ENCODE assay signal across 25 cellular contexts in the genomic region with DNA sequence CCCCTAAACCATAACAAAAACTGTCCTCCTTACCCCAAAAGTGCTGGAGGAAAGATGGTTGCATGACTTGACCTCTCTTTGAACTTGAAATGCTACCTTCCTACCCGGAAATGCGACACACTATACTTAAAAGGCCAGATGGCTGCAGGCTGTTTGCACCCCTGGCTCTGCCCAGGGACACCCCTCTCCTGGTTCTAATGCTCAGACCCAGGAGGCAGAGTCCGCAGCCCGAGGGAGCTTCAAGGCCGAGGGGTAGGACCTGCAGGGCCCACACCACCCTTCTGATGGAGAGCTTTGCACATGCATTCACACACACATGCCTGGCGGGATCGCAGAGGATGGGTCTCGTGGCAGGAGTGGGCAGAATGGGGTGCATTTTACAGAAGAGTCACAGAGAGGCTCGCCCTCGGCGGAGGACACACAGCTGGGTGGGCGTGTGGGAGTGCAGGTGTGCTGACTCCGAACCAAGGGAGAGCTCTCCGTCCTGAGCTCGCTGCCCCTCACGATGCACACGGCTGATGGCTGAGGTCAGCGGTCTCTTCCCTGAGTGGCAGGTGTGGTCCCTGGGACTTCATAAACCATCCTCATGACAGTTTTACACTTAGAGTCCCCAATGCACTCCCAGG.
DNase-seq lines count a peak whose midpoint lies in the region; ATAC-seq, FAIRE-seq and TF ChIP-seq lines count a peak whose summit lies in the region.
"Had no signal": no experiment of that assay in that cellular context is flagged by ENCODE, and none has a peak within 500 bp of the region (broad histone marks: within the 10 kb centered on the region; RNA-seq: fewer than 3 reads in every experiment).

No MANE protein-coding gene starts in this region.

- H3K4me1 ChIP-seq in H1 (replicated peaks in 1 of 4; ENCODE audit: control insufficient read depth in 3 of 4, insufficient read depth in 4 of 4, low read length in 3 of 4) (peaks cover 0 to 36% (median 26%) of the 10 kb centered on the region in 4 experiments; a peak in 6 of 7 replicates), neuronal stem cell (ENCODE audit: control insufficient read depth in 2 of 2, insufficient read depth in 1 of 2, low read depth in 1 of 2, low read length in 2 of 2) (peaks cover 4 to 20% of the 10 kb centered on the region in 2 donors)

- H2BK12ac ChIP-seq in H1 (ENCODE audit: low read depth, low read length) (peak overlapping the region; percentile 39; the same call in 1 of the 2 replicates), neuronal stem cell (ENCODE audit: low read length) (no peak overlapping the region)

- H3K4ac ChIP-seq in H1 (replicated peaks; ENCODE audit: insufficient read length, low read depth, low read length) (no peak overlapping the region), neuronal stem cell (ENCODE audit: low read length) (no peak overlapping the region)

- no peak overlapping the region for H3K23ac ChIP-seq in H1 (ENCODE audit: insufficient read length)
- H3K23ac ChIP-seq in neuronal stem cell (ENCODE audit: low read depth, low read length, poor library complexity): peak overlapping the region; percentile 1

- no peak for TF ChIP-seq RAD21 in H1 (IDR thresholded peaks at IDR 0.05 in 1 of 2, conservative IDR thresholded peaks at IDR 0.05 in 1 of 2; ENCODE audit: low read depth in 2 of 2, low read length in 2 of 2)

- CTCF ChIA-PET in HEK293T (lab: Yijun Ruan, JAX): no interaction called here
- CTCF ChIA-PET in H1 (lab: Charles Lee; ENCODE audit: partially characterized antibody): interaction anchor here (1.1 to 4.8 kb wide), 10 partner anchors 12 to 102 kb away, joined by 3 to 25 read pairs (median 4); no protein-coding TSS in a partner anchor

- H4K8ac ChIP-seq in H1 (ENCODE audit: extremely low read depth, insufficient read depth, low read length): no peak overlapping the region
- H4K8ac ChIP-seq in neuronal stem cell (ENCODE audit: low read depth, low read length): no peak overlapping the region

- H3K27ac Mint-ChIP-seq in activated naive CD4-positive, alpha-beta T cell treated with anti-CD3 and anti-CD28 coated beads, Interleukin-2, amount 50 U/mL, for 24 hours: no peak overlapping the region
- H3K27ac Mint-ChIP-seq in activated naive CD4-positive, alpha-beta T cell treated with anti-CD3 and anti-CD28 coated beads, Interleukin-2, amount 50 U/mL, for 72 hours: peak overlapping the region in 1 of 2 donors; percentile 12

- H3K4me2 ChIP-seq in H1 (ENCODE audit: insufficient read depth in 1 of 2, low read depth in 2 of 2, low read length in 2 of 2) (no peak overlapping the region), neuronal stem cell (ENCODE audit: insufficient read depth, low read length, poor library complexity, severe bottlenecking) (no peak overlapping the region)

- H3K79me1 ChIP-seq in H1 (ENCODE audit: low read depth, low read length): no peaks in the 10 kb centered on the region
- H3K79me1 ChIP-seq in neuronal stem cell (ENCODE audit: low read depth, low read length): no peaks in the 10 kb centered on the region

- no peak for TF ChIP-seq CTCF in H1 (IDR thresholded peaks at IDR 0.05; ENCODE audit: control extremely low read depth in 1 of 3, insufficient read depth in 1 of 3, low read depth in 1 of 3, low read length in 3 of 3)
- TF ChIP-seq CTCF in D721Med (IDR thresholded peaks at IDR 0.05; ENCODE audit: insufficient read depth, missing control alignments): no peak

- no peak overlapping the region; the same call in 1 of the 2 replicates for H2AK5ac ChIP-seq in H1 (ENCODE audit: low read depth, low read length)
- H2AK5ac ChIP-seq in neuronal stem cell (ENCODE audit: low read depth, low read length): no peak overlapping the region

- no peak overlapping the region for H3K56ac ChIP-seq in H1 (replicated peaks; ENCODE audit: insufficient read length, low read depth, low read length)

- H2BK15ac ChIP-seq in H1 (ENCODE audit: low read length): no peak overlapping the region
- no peak overlapping the region for H2BK15ac ChIP-seq in neuronal stem cell (ENCODE audit: low read length)

- no peaks in the 10 kb centered on the region for H3K23me2 ChIP-seq in H1 (ENCODE audit: low read depth, low read length)

- no peak overlapping the region for H3K27ac ChIP-seq in H1 (ENCODE audit: low read depth, low read length)
- no peak overlapping the region for H3K27ac ChIP-seq in neuronal stem cell (replicated peaks; ENCODE audit: low read length)
- H3K27ac ChIP-seq: psoas muscle had no signal

- no peak for TF ChIP-seq EP300 in H1 (IDR thresholded peaks at IDR 0.05; ENCODE audit: borderline replicate concordance in 1 of 2, low read depth in 2 of 2, low read length in 2 of 2)

- WGBS in H1 (ENCODE audit: extremely low coverage in 1 of 2, insufficient coverage in 1 of 2, insufficient read length in 1 of 2, insufficient replicate concordance in 2 of 2, low coverage in 1 of 2, low lambda C conversion rate in 2 of 2, missing lambda C conversion rate in 1 of 2), 2 experiments: 86% methylated on average over 17 of the region's 18 CpGs; no CpG with 5 or more reads in 1 of the 2 experiments
- WGBS in neuronal stem cell (ENCODE audit: extremely low coverage in 2 of 2, insufficient read length in 2 of 2, insufficient replicate concordance in 1 of 2), 2 donors: no CpG with 5 or more reads among the region's 18 CpGs

- H4K91ac ChIP-seq in H1 (replicated peaks; ENCODE audit: insufficient read length, low read length) (no peak overlapping the region), neuronal stem cell (ENCODE audit: low read depth, low read length, poor library complexity) (no peak overlapping the region)

- H3K27me3 Mint-ChIP-seq in activated naive CD4-positive, alpha-beta T cell treated with anti-CD3 and anti-CD28 coated beads, Interleukin-2, amount 50 U/mL, for 24 hours: peaks cover 2% of the 10 kb centered on the region

- no peaks in the 10 kb centered on the region for H3K9me3 Mint-ChIP-seq in activated naive CD4-positive, alpha-beta T cell treated with anti-CD3 and anti-CD28 coated beads, Interleukin-2, amount 50 U/mL, for 24 hours
- no peaks in the 10 kb centered on the region for H3K9me3 Mint-ChIP-seq in activated naive CD4-positive, alpha-beta T cell treated with anti-CD3 and anti-CD28 coated beads, Interleukin-2, amount 50 U/mL, for 72 hours
- H3K9me3 Mint-ChIP-seq: T-cell had no signal

- TF ChIP-seq POLR2A in H1 (IDR thresholded peaks at IDR 0.05; ENCODE audit: control extremely low read depth in 1 of 2, low read depth in 2 of 2, low read length in 2 of 2): no peak

- no peak for FAIRE-seq in H1 (lab: Jason Lieb, UNC)
- FAIRE-seq in D721Med (lab: Jason Lieb, UNC): no peak
- FAIRE-seq: frontal cortex, K562, keratinocyte had no signal

- no peak for ATAC-seq in activated naive CD4-positive, alpha-beta T cell treated with anti-CD3 and anti-CD28 coated beads, Interleukin-2, amount 50 U/mL, for 72 hours
- ATAC-seq: K562, PC-3, psoas muscle, T-cell had no signal

- no peak overlapping the region for H3K18ac ChIP-seq in H1 (ENCODE audit: extremely low read depth, low read length)
- H3K18ac ChIP-seq in neuronal stem cell (ENCODE audit: low read length): no peak overlapping the region

- no peaks in the 10 kb centered on the region for H3K36me3 Mint-ChIP-seq in activated naive CD4-positive, alpha-beta T cell treated with anti-CD3 and anti-CD28 coated beads, Interleukin-2, amount 50 U/mL, for 24 hours
- no peaks in the 10 kb centered on the region for H3K36me3 Mint-ChIP-seq in activated naive CD4-positive, alpha-beta T cell treated with anti-CD3 and anti-CD28 coated beads, Interleukin-2, amount 50 U/mL, for 72 hours
- H3K36me3 Mint-ChIP-seq: CD14-positive monocyte, T-cell had no signal

- no peaks in the 10 kb centered on the region for H3K27me3 ChIP-seq in H1 (replicated peaks in 1 of 4; ENCODE audit: control insufficient read depth in 3 of 4, extremely low read depth in 1 of 4, insufficient read depth in 3 of 4, low read length in 3 of 4)
- H3K27me3 ChIP-seq in neuronal stem cell (ENCODE audit: control insufficient read depth in 3 of 3, insufficient read depth in 3 of 3, low read depth in 1 of 3, low read length in 3 of 3): peaks cover 0 to 2% (median 0%) of the 10 kb centered on the region in 3 experiments

- DNase-seq in activated naive CD4-positive, alpha-beta T cell treated with anti-CD3 and anti-CD28 coated beads, Interleukin-2, amount 50 U/mL, for 72 hours (ENCODE audit: low spot score in 2 of 2): no peak
- DNase-seq in HEK293T (ENCODE audit: extremely low spot score): no peak
- no peak for DNase-seq in H1 (ENCODE audit: low read depth in 1 of 2, low spot score in 2 of 2)
- no peak for DNase-seq in neuronal stem cell (ENCODE audit: low spot score)
- no peak for DNase-seq in D721Med (ENCODE audit: insufficient read length, low spot score)
- no peak for DNase-seq in NCI-H2227 treated with DMSO at 0.1 percent for 48 hours (lab: John Stamatoyannopoulos, UW)
- DNase-seq in T-helper 1 cell: no peak
- DNase-seq: activated CD4-positive, alpha-beta T cell treated with anti-CD3 and anti-CD28 coated beads, Interleukin-2, amount 50 U/mL, for 4 hours; activated naive CD4-positive, alpha-beta T cell; aorta; erythroblast; hypothalamus; MV-4-11; NCI-H1694; NCI-H774; PC-3; SIG-M5; stimulated activated CD4-positive, alpha-beta T cell treated with anti-CD3 and anti-CD28 coated beads, Interleukin-4, amount 100 ng/mL, for 1 hour; T-cell had no signal

- no peak overlapping the region for H4K5ac ChIP-seq in H1 (ENCODE audit: insufficient read length, low read depth, low read length)

- no peak overlapping the region for H2BK5ac ChIP-seq in H1 (ENCODE audit: low read depth, low read length)
- H2BK5ac ChIP-seq in neuronal stem cell (ENCODE audit: low read length): no peak overlapping the region

- no peak overlapping the region for H3K14ac ChIP-seq in H1 (ENCODE audit: insufficient read length)
- no peak overlapping the region for H3K14ac ChIP-seq in neuronal stem cell (ENCODE audit: low read length)

- H3K36me3 ChIP-seq in H1 (ENCODE audit: control insufficient read depth in 2 of 4, insufficient read depth in 4 of 4, low read length in 3 of 4): peaks cover 7 to 13% (median 10%) of the 10 kb centered on the region in 4 experiments; a peak in 5 of 8 replicates
- peaks cover 9 to 34% of the 10 kb centered on the region in 2 donors for H3K36me3 ChIP-seq in neuronal stem cell (replicated peaks in 1 of 2; ENCODE audit: control insufficient read depth in 2 of 2, insufficient read depth in 2 of 2, low read length in 2 of 2)

- no peak overlapping the region for H2BK120ac ChIP-seq in H1 (replicated peaks; ENCODE audit: low read depth, low read length)
- H2BK120ac ChIP-seq in neuronal stem cell (ENCODE audit: low read depth, low read length): no peak overlapping the region

- H3K9ac ChIP-seq in H1 (replicated peaks in 1 of 4; ENCODE audit: extremely low read depth in 1 of 4, low read depth in 3 of 4, low read length in 3 of 4): no peak overlapping the region; a peak in 1 of 7 replicates
- H3K9ac ChIP-seq in neuronal stem cell (ENCODE audit: low read depth, low read length, poor library complexity): no peak overlapping the region

- no peak overlapping the region for H2BK20ac ChIP-seq in H1 (ENCODE audit: low read length)

- H3K9me3 ChIP-seq in H1 (ENCODE audit: insufficient read depth in 2 of 2, low read depth in 1 of 2, low read length in 1 of 2) (no peaks in the 10 kb centered on the region), neuronal stem cell (replicated peaks in 1 of 2; ENCODE audit: control insufficient read depth in 2 of 2, insufficient read depth in 1 of 2, low read depth in 1 of 2, low read length in 2 of 2) (no peaks in the 10 kb centered on the region)
- H3K9me3 ChIP-seq: psoas muscle had no signal

- peak overlapping the region; percentile 20 for H3K4me3 Mint-ChIP-seq in activated naive CD4-positive, alpha-beta T cell treated with anti-CD3 and anti-CD28 coated beads, Interleukin-2, amount 50 U/mL, for 24 hours

- H2AFZ ChIP-seq in H1 (ENCODE audit: low read length): no peak overlapping the region
- no peak overlapping the region for H2AFZ ChIP-seq in neuronal stem cell (ENCODE audit: low read length)

- H3K4me1 Mint-ChIP-seq in activated naive CD4-positive, alpha-beta T cell treated with anti-CD3 and anti-CD28 coated beads, Interleukin-2, amount 50 U/mL, for 24 hours: peaks cover 62% of the 10 kb centered on the region

- no peaks in the 10 kb centered on the region for H3K79me2 ChIP-seq in H1 (ENCODE audit: control insufficient read depth in 1 of 2, insufficient read depth in 2 of 2, low read length in 2 of 2)

- POLR2A ChIA-PET in HEK293T (lab: Yijun Ruan, JAX): interaction anchor here (2.7 kb wide), 1 partner anchor 58 kb away, joined by 12 read pairs; no protein-coding TSS in a partner anchor
- POLR2A ChIA-PET in H1 (lab: Charles Lee; ENCODE audit: partially characterized antibody): interaction anchor here (0.6 to 11.0 kb wide), 13 partner anchors 9 to 210 kb away, joined by 3 to 152 read pairs (median 4); partner anchors contain the start of genes CBX4 and GAA

- H4K20me1 ChIP-seq in H1 (replicated peaks in 1 of 2; ENCODE audit: control insufficient read depth in 1 of 2, insufficient read depth in 2 of 2, low read length in 2 of 2): peaks cover 4 to 9% of the 10 kb centered on the region in 2 experiments

- no peak overlapping the region for H3K4me3 ChIP-seq in H1 (ENCODE audit: extremely low read depth in 1 of 4, insufficient read depth in 2 of 4, low read depth in 3 of 4, low read length in 4 of 4)
- H3K4me3 ChIP-seq in neuronal stem cell (ENCODE audit: low read length in 2 of 2): no peak overlapping the region
- H3K4me3 ChIP-seq: K562, psoas muscle had no signal
